Comparison of ENCODE assay signal across 10 cellular contexts in the genomic region with DNA sequence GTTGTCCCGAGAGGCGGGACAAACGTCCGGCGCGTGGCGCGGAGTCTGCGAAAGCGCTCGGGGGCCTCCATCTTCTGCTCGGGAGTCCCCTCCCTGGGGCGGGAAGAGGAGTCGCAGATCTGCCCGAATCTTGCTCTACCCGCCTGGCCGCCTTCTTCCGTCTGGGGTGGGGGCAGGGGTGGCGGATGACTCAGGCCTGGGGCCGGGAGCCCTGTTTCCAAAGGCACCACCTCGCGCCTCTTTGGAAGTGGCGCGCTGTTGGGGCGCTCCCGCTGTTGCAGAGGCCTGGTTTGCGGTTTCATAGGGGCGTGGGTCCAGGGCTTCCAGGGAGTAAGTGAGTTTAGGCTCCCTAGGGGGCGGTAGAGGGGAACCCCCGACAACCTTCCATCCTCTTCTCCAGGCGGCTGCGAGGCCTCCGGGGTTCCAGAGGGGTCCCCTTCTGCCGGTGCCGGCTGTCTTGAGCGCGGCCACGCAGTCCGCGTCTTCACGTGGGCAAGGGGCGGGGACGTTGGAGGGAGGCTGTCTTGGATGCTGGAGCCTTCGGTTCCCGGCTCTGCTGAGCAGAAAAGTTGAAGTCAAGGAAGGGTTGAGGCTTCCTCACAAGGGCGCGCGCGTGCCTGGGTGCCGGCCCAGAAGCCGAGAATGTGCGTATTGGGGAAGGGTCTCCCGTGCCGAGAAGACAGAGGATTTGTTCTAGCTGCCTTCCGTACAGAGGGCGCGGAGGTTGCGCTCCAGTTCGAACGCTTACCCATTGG. TPM values are rescaled to one million over a fixed set of nuclear protein-coding genes. Genes with fewer than 3 reads are reported as not detected.
DNase-seq lines count a peak whose midpoint lies in the region; ATAC-seq, FAIRE-seq and TF ChIP-seq lines count a peak whose summit lies in the region.
"Had no signal": no experiment of that assay in that cellular context is flagged by ENCODE, and none has a peak within 500 bp of the region (broad histone marks: within the 10 kb centered on the region; RNA-seq: fewer than 3 reads in every experiment).

No MANE protein-coding gene starts in this region.

- POLR2A ChIA-PET in K562 (lab: Yijun Ruan, JAX): no interaction called here

- H3K9ac ChIP-seq in K562 (ENCODE audit: insufficient read depth in 1 of 2, low read depth in 2 of 2, low read length in 2 of 2): no peak overlapping the region

- no peaks in the 10 kb centered on the region for H4K20me1 ChIP-seq in K562 (replicated peaks; ENCODE audit: control insufficient read depth, insufficient read depth, low read length)

- H3K4me3 ChIP-seq in BE2C (ENCODE audit: low read depth, low read length) (no peak overlapping the region), K562 (no peak overlapping the region), lower leg skin (ENCODE audit: low read depth, poor library complexity, severe bottlenecking) (no peak overlapping the region)

- ATAC-seq in K562 (peak; percentile 80), GM18511 (IDR thresholded peaks at IDR 0.05; ENCODE audit: unreplicated experiment) (no peak), left cardiac atrium (no peak)

- no peaks in the 10 kb centered on the region for H3K4me1 ChIP-seq in BE2C
- H3K4me1 ChIP-seq in K562 (replicated peaks in 1 of 2; ENCODE audit: control insufficient read depth in 2 of 2, insufficient read depth in 2 of 2, low read length in 2 of 2): peaks cover 0 to 48% of the 10 kb centered on the region in 2 experiments; a peak in 2 of 5 replicates

- no peak overlapping the region for H3K4me2 ChIP-seq in K562 (ENCODE audit: insufficient read depth, low read length)

- H3K27ac ChIP-seq in K562 (ENCODE audit: extremely low read depth, low read depth, low read length): no peak overlapping the region

- TF ChIP-seq EP300 in K562 (IDR thresholded peaks at IDR 0.05; ENCODE audit: low read length): no peak

- H3K36me3 ChIP-seq in BE2C: no peaks in the 10 kb centered on the region
- H3K36me3 ChIP-seq in K562 (ENCODE audit: control insufficient read depth, insufficient read depth, low read length): no peaks in the 10 kb centered on the region

- no peaks in the 10 kb centered on the region for H3K79me2 ChIP-seq in K562 (ENCODE audit: control insufficient read depth, insufficient read depth, low read length)

- 29% methylated on average over 43 of the region's 60 CpGs for WGBS in K562 (ENCODE audit: insufficient coverage, low coverage, missing lambda C conversion rate)
- WGBS in lower leg skin, 2 donors: 9 to 12% methylated on average over 32 to 36 of the region's 60 CpGs

- H2AFZ ChIP-seq in K562 (ENCODE audit: low read depth, low read length): no peak overlapping the region

- BruUV-seq in K562 (replicated peaks; lab: Mats Ljungman, UMichigan): no TSS peak

- TF ChIP-seq CTCF in BE2C (IDR thresholded peaks at IDR 0.05; ENCODE audit: low read depth, low read length) (peak; percentile 45), K562 (IDR thresholded peaks at IDR 0.05 in 2 of 3, conservative IDR thresholded peaks at IDR 0.05 in 1 of 3; ENCODE audit: insufficient read depth in 2 of 3, low read depth in 1 of 3, low read length in 3 of 3) (peak; percentile 37 to 51 (median 38); a peak in 4 of 6 replicates), lower leg skin (IDR thresholded peaks at IDR 0.05) (no peak)

- CTCF ChIA-PET in K562 (lab: Yijun Ruan, JAX; ENCODE audit: low intra/inter-chr PET ratio): no interaction called here

- TF ChIP-seq POLR2A in H54 (IDR thresholded peaks at IDR 0.05; ENCODE audit: low read depth, low read length) (no peak), K562 (conservative IDR thresholded peaks at IDR 0.05) (no peak), lower leg skin (IDR thresholded peaks at IDR 0.05) (no peak)

- H3K9me3 ChIP-seq in BE2C (no peaks in the 10 kb centered on the region), K562 (replicated peaks; ENCODE audit: control insufficient read depth, insufficient read depth, low read depth, low read length) (no peaks in the 10 kb centered on the region)

- H3K9me1 ChIP-seq in K562 (ENCODE audit: control insufficient read depth, insufficient read depth, low read length): no peaks in the 10 kb centered on the region

- intact Hi-C loops in K562 (cut with micrococcal nuclease): no loop called here
- intact Hi-C loops in lower leg skin (cut with DNase I; ENCODE audit: low total_unique reads): no loop called here
- intact Hi-C loops in left cardiac atrium (cut with DNase I): no loop called here

- H3K27me3 ChIP-seq in BE2C (peaks cover 78% of the 10 kb centered on the region), K562 (ENCODE audit: control insufficient read depth in 2 of 2, insufficient read depth in 2 of 2, low read length in 2 of 2) (peaks cover 23 to 69% of the 10 kb centered on the region in 2 experiments)

- TF ChIP-seq RAD21 in K562 (CRISPR knock-in tag; conservative IDR thresholded peaks at IDR 0.05 in 1 of 2, IDR thresholded peaks at IDR 0.05 in 1 of 2): no peak

- DNase-seq in BE2C (peak; percentile 36), H54 (ENCODE audit: insufficient read length, low spot score) (peak; percentile 45), K562 (ENCODE audit: extremely low read depth in 1 of 4, low spot score in 3 of 4) (peak; percentile 48 to 67 (median 57)), lower leg skin (ENCODE audit: low spot score in 2 of 2) (peak; percentile 58 to 91), SHP77 treated with DMSO at 0.1 percent for 48 hours (lab: John Stamatoyannopoulos, UW) (no peak), left cardiac atrium (no peak)
- no peak for DNase-seq in stimulated activated CD4-positive, alpha-beta T cell treated with anti-CD3 and anti-CD28 coated beads, Interleukin-4, amount 100 ng/mL, for 4 hours
- DNase-seq: substantia nigra had no signal

- FAIRE-seq in H54 (lab: Jason Lieb, UNC): no peak
- no peak for FAIRE-seq in K562 (lab: Jason Lieb, UNC)

- in situ Hi-C loops in K562 (cut with MboI): no loop called here

TF ChIP-seq in K562, 482 proteins besides CTCF, POLR2A, EP300 and RAD21:
- TF ChIP-seq, protein P1, sequence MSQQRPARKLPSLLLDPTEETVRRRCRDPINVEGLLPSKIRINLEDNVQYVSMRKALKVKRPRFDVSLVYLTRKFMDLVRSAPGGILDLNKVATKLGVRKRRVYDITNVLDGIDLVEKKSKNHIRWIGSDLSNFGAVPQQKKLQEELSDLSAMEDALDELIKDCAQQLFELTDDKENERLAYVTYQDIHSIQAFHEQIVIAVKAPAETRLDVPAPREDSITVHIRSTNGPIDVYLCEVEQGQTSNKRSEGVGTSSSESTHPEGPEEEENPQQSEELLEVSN (IDR thresholded peaks at IDR 0.05; ENCODE audit: borderline replicate concordance in 1 of 2, extremely low read depth in 1 of 2, insufficient read depth in 1 of 2, insufficient read length in 1 of 2, low read depth in 1 of 2, low read length in 1 of 2, poor library complexity in 1 of 2, severe bottlenecking in 1 of 2): peak in 1 of 2 experiments; percentile 70
- no peak for TF ChIP-seq KLF16 (IDR thresholded peaks at IDR 0.05)
- TF ChIP-seq, protein P2, sequence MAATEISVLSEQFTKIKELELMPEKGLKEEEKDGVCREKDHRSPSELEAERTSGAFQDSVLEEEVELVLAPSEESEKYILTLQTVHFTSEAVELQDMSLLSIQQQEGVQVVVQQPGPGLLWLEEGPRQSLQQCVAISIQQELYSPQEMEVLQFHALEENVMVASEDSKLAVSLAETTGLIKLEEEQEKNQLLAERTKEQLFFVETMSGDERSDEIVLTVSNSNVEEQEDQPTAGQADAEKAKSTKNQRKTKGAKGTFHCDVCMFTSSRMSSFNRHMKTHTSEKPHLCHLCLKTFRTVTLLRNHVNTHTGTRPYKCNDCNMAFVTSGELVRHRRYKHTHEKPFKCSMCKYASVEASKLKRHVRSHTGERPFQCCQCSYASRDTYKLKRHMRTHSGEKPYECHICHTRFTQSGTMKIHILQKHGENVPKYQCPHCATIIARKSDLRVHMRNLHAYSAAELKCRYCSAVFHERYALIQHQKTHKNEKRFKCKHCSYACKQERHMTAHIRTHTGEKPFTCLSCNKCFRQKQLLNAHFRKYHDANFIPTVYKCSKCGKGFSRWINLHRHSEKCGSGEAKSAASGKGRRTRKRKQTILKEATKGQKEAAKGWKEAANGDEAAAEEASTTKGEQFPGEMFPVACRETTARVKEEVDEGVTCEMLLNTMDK (IDR thresholded peaks at IDR 0.05; ENCODE audit: borderline replicate concordance, insufficient read depth, low read depth, low read length, poor library complexity, severe bottlenecking): peak; percentile 40

RNA-seq across cellular contexts. Expression of a gene that starts 2.6 kb away (rescaled TPM):
- not detected for polyA plus RNA-seq in BE2C (2012; ENCODE audit: insufficient read depth, insufficient read length, low read depth)
- not detected in 2 replicates for total RNA-seq in K562 (2011; cell fraction: chromatin; rRNA removed; ENCODE audit: low replicate concordance)
- total RNA-seq in K562 (2011; cell fraction: nucleolus; rRNA removed): not detected in 2 replicates
- not detected in 2 replicates for total RNA-seq in K562 (2011; cell fraction: nucleoplasm; rRNA removed)
- total RNA-seq in K562 (2014; rRNA removed) (not detected in 2 replicates), K562 (2014; rRNA removed; fragmentation: Illumina TruSeq; extraction: Trizol) (not detected in 2 replicates), K562 (2015; rRNA removed; fragmentation: Illumina TruSeq; extraction: Trizol) (not detected in 2 replicates), K562 (2021) (0.16 TPM in 1 of 2 replicates, not detected in the other), lower leg skin (100 to 1,000 TPM in 1 of 4 donors, 10 to 100 TPM in 3; 59.6 to 110 (median 79.8) TPM), left cardiac atrium (under 1 TPM; 0.47 to 0.56 TPM)
- polyA plus RNA-seq in K562 (2011; rRNA removed) (0.04 TPM in 1 of 2 replicates, not detected in the other), K562 (2014; fragmentation: Illumina TruSeq; extraction: Trizol) (0.03 TPM in 1 of 2 replicates, not detected in the other), K562 (2014; fragmentation: Nextera tagmentation; extraction: Ambion mirVana) (not detected), K562 (2014; rRNA removed) (not detected in 2 replicates)
- not detected in 2 replicates for polyA plus RNA-seq in K562 (2011; cell fraction: cytosol; rRNA removed)
- polyA plus RNA-seq in K562 (2011; cell fraction: nucleus; rRNA removed): 0.04 TPM in 1 of 2 replicates, not detected in the other
- not detected in 2 replicates for polyA plus RNA-seq in K562 (2012)
- polyA minus RNA-seq in K562 (2011; rRNA and poly(A)+ RNA removed): not detected in 2 replicates
- polyA minus RNA-seq in K562 (2011; cell fraction: cytosol; rRNA and poly(A)+ RNA removed): not detected in 2 replicates
- polyA minus RNA-seq in K562 (2011; cell fraction: nucleus; rRNA and poly(A)+ RNA removed): not detected in 2 replicates
- total RNA-seq: renal cortical epithelial cell had no signal

Comparison
In these comparisons a context has a peak if more than half of its experiments do, and no peak if none do; other contexts are left out.
1. DNase-seq: peak in BE2C (single experiment), H54 (single experiment), K562 (4 of 4) and lower leg skin (2 of 2); none in SHP77 treated with DMSO at 0.1 percent for 48 hours (single experiment), left cardiac atrium (single experiment) and stimulated activated CD4-positive, alpha-beta T cell treated with anti-CD3 and anti-CD28 coated beads, Interleukin-4, amount 100 ng/mL, for 4 hours (0 of 2).
2. CTCF ChIP-seq: peak in BE2C (single experiment) and K562 (3 of 3); none in lower leg skin (0 of 3).
3. RNA of a gene that starts 2.6 kb away (total RNA-seq): 59.6 to 110 TPM in lower leg skin; 0.47 to 0.56 TPM in left cardiac atrium and 0.16 TPM in K562; every median in the first group is over 10 times any median in the second.